1 cellular context compared by ENCODE assay signal in genomic region chr17:48997103-48997826, GRCh38.
TF ChIP-seq lines count a peak whose summit lies in the region.

Gene IGF2BP1, plus strand, starts transcription at chr17:48997385. Its CDS starts 361 bp downstream, at chr17:48997746.

TF ChIP-seq in HepG2, 621 proteins besides CTCF, POLR2A, EP300 and RAD21 (continued from another document and continues in another):
- TF ChIP-seq ZNF280B (CRISPR knock-in tag; IDR thresholded peaks at IDR 0.05; ENCODE audit: borderline replicate concordance): peak; percentile 72; the same call in 1 of the 2 replicates
- TF ChIP-seq ZNF510 (CRISPR knock-in tag; IDR thresholded peaks at IDR 0.05; ENCODE audit: low read depth): peak; percentile 57; the same call in 1 of the 2 replicates
- peak; percentile 91 for TF ChIP-seq UBTF (CRISPR knock-in tag; IDR thresholded peaks at IDR 0.05)
- TF ChIP-seq MAZ (IDR thresholded peaks at IDR 0.05; ENCODE audit: borderline replicate concordance, low read depth, low read length): peak; percentile 37; the same call in 1 of the 2 replicates
- TF ChIP-seq MAZ (CRISPR knock-in tag; IDR thresholded peaks at IDR 0.05; ENCODE audit: low read depth): peak; percentile 58; the same call in 1 of the 2 replicates
- TF ChIP-seq ARNTL (CRISPR knock-in tag; IDR thresholded peaks at IDR 0.05): no peak
- no peak for TF ChIP-seq ARID5B (CRISPR knock-in tag; IDR thresholded peaks at IDR 0.05)
- TF ChIP-seq GRHL1 (CRISPR knock-in tag; conservative IDR thresholded peaks at IDR 0.05): no peak
- TF ChIP-seq ZNF792 (CRISPR knock-in tag; IDR thresholded peaks at IDR 0.05): peak; percentile 20; the same call in 1 of the 2 replicates
- no peak for TF ChIP-seq TEAD3 (CRISPR knock-in tag; optimal IDR thresholded peaks at IDR 0.05; ENCODE audit: borderline replicate concordance)
- 0 out of 2 replicates have a peak, but pooled peaks have one; percentile 30 for TF ChIP-seq ZNF639 (CRISPR knock-in tag; conservative IDR thresholded peaks at IDR 0.05)
- TF ChIP-seq SP5 (CRISPR knock-in tag; IDR thresholded peaks at IDR 0.05; ENCODE audit: borderline replicate concordance, low read depth): peak; percentile 59; the same call in 1 of the 2 replicates
- peak; percentile 50; the same call in 1 of the 2 replicates for TF ChIP-seq YEATS2 (CRISPR knock-in tag; IDR thresholded peaks at IDR 0.05; ENCODE audit: borderline replicate concordance)
- peak; percentile 66 for TF ChIP-seq MAF1 (CRISPR knock-in tag; IDR thresholded peaks at IDR 0.05; ENCODE audit: borderline replicate concordance)
- TF ChIP-seq ZNF547 (CRISPR knock-in tag; IDR thresholded peaks at IDR 0.05): 0 out of 2 replicates have a peak, but pooled peaks have one; percentile 3
- peak; percentile 53 for TF ChIP-seq POLR2G (IDR thresholded peaks at IDR 0.05; ENCODE audit: low read depth, low read length)
- peak; percentile 65; the same call in 1 of the 2 replicates for TF ChIP-seq ZNF788 (CRISPR knock-in tag; IDR thresholded peaks at IDR 0.05; ENCODE audit: borderline replicate concordance)
- TF ChIP-seq ZNF33A (CRISPR knock-in tag; IDR thresholded peaks at IDR 0.05; ENCODE audit: borderline replicate concordance): 0 out of 2 replicates have a peak, but pooled peaks have one; percentile 10
- TF ChIP-seq YEATS4 (CRISPR knock-in tag; IDR thresholded peaks at IDR 0.05; ENCODE audit: borderline replicate concordance): peak; percentile 66
- TF ChIP-seq ZKSCAN5 (CRISPR knock-in tag; IDR thresholded peaks at IDR 0.05): 0 out of 2 replicates have a peak, but pooled peaks have one; percentile 23
- TF ChIP-seq CSRNP1 (CRISPR knock-in tag; IDR thresholded peaks at IDR 0.05): peak; percentile 27; the same call in 1 of the 2 replicates
- TF ChIP-seq ZNF256 (CRISPR knock-in tag; conservative IDR thresholded peaks at IDR 0.05): peak; percentile 78
- TF ChIP-seq KMT2B (CRISPR knock-in tag; IDR thresholded peaks at IDR 0.05): peak; percentile 49; the same call in 1 of the 2 replicates
- no peak for TF ChIP-seq ZFYVE20 (CRISPR knock-in tag; IDR thresholded peaks at IDR 0.05; ENCODE audit: borderline replicate concordance, low read depth)
- TF ChIP-seq NFKB2 (CRISPR knock-in tag; IDR thresholded peaks at IDR 0.05; ENCODE audit: borderline replicate concordance): 0 out of 2 replicates have a peak, but pooled peaks have one; percentile 56
- no peak for TF ChIP-seq IKZF1 (IDR thresholded peaks at IDR 0.05)
- 0 out of 2 replicates have a peak, but pooled peaks have one; percentile 30 for TF ChIP-seq NR0B2 (CRISPR knock-in tag; IDR thresholded peaks at IDR 0.05)
- TF ChIP-seq ZNF205 (CRISPR knock-in tag; IDR thresholded peaks at IDR 0.05): peak; percentile 31; the same call in 1 of the 2 replicates
- 0 out of 2 replicates have a peak, but pooled peaks have one; percentile 25 for TF ChIP-seq KLF11 (CRISPR knock-in tag; IDR thresholded peaks at IDR 0.05)
- TF ChIP-seq ZBTB10 (CRISPR knock-in tag; IDR thresholded peaks at IDR 0.05; ENCODE audit: borderline replicate concordance): peak; percentile 78; the same call in 1 of the 2 replicates
- peak; percentile 21; the same call in 1 of the 2 replicates for TF ChIP-seq FOXP4 (CRISPR knock-in tag; IDR thresholded peaks at IDR 0.05)
- peak; percentile 65; the same call in 1 of the 2 replicates for TF ChIP-seq ELK4 (CRISPR knock-in tag; IDR thresholded peaks at IDR 0.05; ENCODE audit: borderline replicate concordance)
